ENCODE assay signal across 13 cellular contexts in genomic region chr9:127943011-127943662, GRCh38. TPM values are rescaled to one million over a fixed set of nuclear protein-coding genes. Genes with fewer than 3 reads are reported as not detected.
DNase-seq lines count a peak whose midpoint lies in the region; ATAC-seq, FAIRE-seq and TF ChIP-seq lines count a peak whose summit lies in the region.
"Had no signal": no experiment of that assay in that cellular context is flagged by ENCODE, and none has a peak within 500 bp of the region (broad histone marks: within the 10 kb centered on the region; RNA-seq: fewer than 3 reads in every experiment).

No MANE protein-coding gene starts in this region.

- no peak for TF ChIP-seq POLR2A in vagina (IDR thresholded peaks at IDR 0.05)

- CTCF ChIA-PET in WTC11 (lab: Charles Lee), result interaction anchor here (0.6 to 5.2 kb wide), 72 partner anchors 9 to 519 kb away, joined by 3 to 179 read pairs (median 6); partner anchors contain the start of genes BBLN, EEIG1, ENG and NAIF1

- H3K4me3 Mint-ChIP-seq in WTC11 (no peak overlapping the region), glutamatergic neuron (ENCODE audit: unreplicated experiment) (no peak overlapping the region)

- no peaks in the 10 kb centered on the region for H3K9me3 ChIP-seq in right cardiac atrium (ENCODE audit: control insufficient read depth, low read length)
- no peaks in the 10 kb centered on the region for H3K9me3 ChIP-seq in vagina
- no peaks in the 10 kb centered on the region for H3K9me3 ChIP-seq in MM.1S (replicated peaks; ENCODE audit: insufficient read depth, low read length)
- H3K9me3 ChIP-seq: HAP-1, lower lobe of right lung, psoas muscle, thoracic aorta had no signal

- DNase-seq in right cardiac atrium (peak in 2 of 3 donors; percentile 11 to 43), left cardiac atrium (no peak), WTC11 (ENCODE audit: low spot score) (no peak), glutamatergic neuron (no peak), vagina (ENCODE audit: extremely low spot score in 2 of 2) (no peak), midbrain (lab: John Stamatoyannopoulos, UW) (no peak), HTR-8/SVneo (ENCODE audit: insufficient read length, low spot score) (no peak), MM.1S (no peak)

- H3K4me1 Mint-ChIP-seq in WTC11 (peaks cover 25% of the 10 kb centered on the region), glutamatergic neuron (ENCODE audit: low read depth, unreplicated experiment) (peaks cover 11% of the 10 kb centered on the region)

- peaks cover 5% of the 10 kb centered on the region; the same call in 1 of the 2 replicates for H3K36me3 Mint-ChIP-seq in WTC11
- H3K36me3 Mint-ChIP-seq in glutamatergic neuron (ENCODE audit: unreplicated experiment), result no peaks in the 10 kb centered on the region

- H3K27ac ChIP-seq in right cardiac atrium (ENCODE audit: low read length) (no peak overlapping the region), vagina (peak overlapping the region; percentile 77), MM.1S (ENCODE audit: low read length) (no peak overlapping the region)
- H3K27ac ChIP-seq: lower lobe of right lung, psoas muscle had no signal

- POLR2A ChIA-PET in WTC11 (lab: Charles Lee), result interaction anchor here (0.7 to 1.7 kb wide), 5 partner anchors 13 to 155 kb away, joined by 3 to 8 read pairs (median 4); partner anchors contain the start of gene PIP5KL1

- no peak for FAIRE-seq in HTR-8/SVneo (lab: Jason Lieb, UNC)
- FAIRE-seq: RCC 7860 had no signal

- H3K27ac Mint-ChIP-seq in WTC11 (peak overlapping the region; percentile 81), glutamatergic neuron (ENCODE audit: unreplicated experiment) (peak overlapping the region; percentile 36)

- ATAC-seq in right cardiac atrium (no peak), left cardiac atrium (no peak), WTC11 (no peak)

- no peaks in the 10 kb centered on the region for H3K9me2 ChIP-seq in MM.1S (replicated peaks; ENCODE audit: insufficient read depth, low read length)

- no peaks in the 10 kb centered on the region for H3K9me3 Mint-ChIP-seq in WTC11
- peaks cover 6% of the 10 kb centered on the region for H3K9me3 Mint-ChIP-seq in glutamatergic neuron (ENCODE audit: unreplicated experiment)

- 77% methylated on average over 14 of the region's 14 CpGs for WGBS in right cardiac atrium

- H3K27me3 ChIP-seq in right cardiac atrium (ENCODE audit: control insufficient read depth, insufficient read depth) (no peaks in the 10 kb centered on the region), vagina (no peaks in the 10 kb centered on the region), MM.1S (replicated peaks; ENCODE audit: insufficient read depth, low read length) (no peaks in the 10 kb centered on the region)

- H3K4me1 ChIP-seq in right cardiac atrium (ENCODE audit: control insufficient read depth, insufficient read depth, low read length), result peaks cover 3% of the 10 kb centered on the region
- peaks cover 52% of the 10 kb centered on the region for H3K4me1 ChIP-seq in vagina
- H3K4me1 ChIP-seq in MM.1S (ENCODE audit: low read length), result no peaks in the 10 kb centered on the region
- H3K4me1 ChIP-seq: HAP-1 had no signal

- intact Hi-C loops in right cardiac atrium (cut with DNase I) (loop anchor here (2.0 to 10.0 kb wide), 6 partner anchors 39 to 174 kb away; partner anchors contain the start of gene EEIG1 (in 1 of the 4)), left cardiac atrium (cut with DNase I) (loop anchor here (1.0 to 10.0 kb wide), 3 partner anchors 92 to 174 kb away; no protein-coding TSS in a partner anchor), vagina (cut with DNase I) (loop anchor here (5.0 kb wide), 3 partner anchors 39 to 174 kb away; partner anchors contain the start of gene EEIG1)

- no peaks in the 10 kb centered on the region for H3F3A ChIP-seq in MM.1S (ENCODE audit: insufficient read depth, low read length)

- no peaks in the 10 kb centered on the region for H4K20me1 ChIP-seq in MM.1S (ENCODE audit: insufficient read depth, low read length)

- no peak overlapping the region for H2AFZ ChIP-seq in MM.1S (ENCODE audit: low read length)

- H3K27me3 Mint-ChIP-seq in WTC11 (ENCODE audit: low read depth) (no peaks in the 10 kb centered on the region), glutamatergic neuron (ENCODE audit: unreplicated experiment) (peaks cover 1% of the 10 kb centered on the region)

- H3K4me2 ChIP-seq in MM.1S (ENCODE audit: low read depth, low read length), result no peak overlapping the region

- H3K4me3 ChIP-seq in right cardiac atrium (ENCODE audit: low read length), result no peak overlapping the region
- no peak overlapping the region for H3K4me3 ChIP-seq in vagina
- no peak overlapping the region for H3K4me3 ChIP-seq in MM.1S (ENCODE audit: low read length)
- H3K4me3 ChIP-seq: HAP-1, lower lobe of right lung, psoas muscle, thoracic aorta had no signal

- no peaks in the 10 kb centered on the region for H3K79me2 ChIP-seq in MM.1S (ENCODE audit: low read length)

- H3K9ac ChIP-seq in MM.1S (ENCODE audit: low read length), result no peak overlapping the region

- H3K36me3 ChIP-seq in vagina, result peaks cover 0 to 32% of the 10 kb centered on the region in 2 donors
- H3K36me3 ChIP-seq in MM.1S (replicated peaks; ENCODE audit: insufficient read depth, low read length), result no peaks in the 10 kb centered on the region

- no peak for TF ChIP-seq CTCF in WTC11 (IDR thresholded peaks at IDR 0.05)
- TF ChIP-seq CTCF in glutamatergic neuron (IDR thresholded peaks at IDR 0.05; ENCODE audit: partially characterized antibody, unreplicated experiment), result no peak
- no peak for TF ChIP-seq CTCF in vagina (IDR thresholded peaks at IDR 0.05)
- TF ChIP-seq CTCF in MM.1S (IDR thresholded peaks at IDR 0.05; ENCODE audit: low read length), result no peak

TF ChIP-seq in WTC11, 78 proteins besides CTCF, POLR2A, EP300 and RAD21:
- TF ChIP-seq, protein P1, sequence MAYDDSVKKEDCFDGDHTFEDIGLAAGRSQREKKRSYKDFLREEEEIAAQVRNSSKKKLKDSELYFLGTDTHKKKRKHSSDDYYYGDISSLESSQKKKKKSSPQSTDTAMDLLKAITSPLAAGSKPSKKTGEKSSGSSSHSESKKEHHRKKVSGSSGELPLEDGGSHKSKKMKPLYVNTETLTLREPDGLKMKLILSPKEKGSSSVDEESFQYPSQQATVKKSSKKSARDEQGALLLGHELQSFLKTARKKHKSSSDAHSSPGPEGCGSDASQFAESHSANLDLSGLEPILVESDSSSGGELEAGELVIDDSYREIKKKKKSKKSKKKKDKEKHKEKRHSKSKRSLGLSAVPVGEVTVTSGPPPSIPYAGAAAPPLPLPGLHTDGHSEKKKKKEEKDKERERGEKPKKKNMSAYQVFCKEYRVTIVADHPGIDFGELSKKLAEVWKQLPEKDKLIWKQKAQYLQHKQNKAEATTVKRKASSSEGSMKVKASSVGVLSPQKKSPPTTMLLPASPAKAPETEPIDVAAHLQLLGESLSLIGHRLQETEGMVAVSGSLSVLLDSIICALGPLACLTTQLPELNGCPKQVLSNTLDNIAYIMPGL (CRISPR knock-in tag; IDR thresholded peaks at IDR 0.05), result 0 out of 2 replicates have a peak, but pooled peaks have one; percentile 40
- TF ChIP-seq ZBTB43 (CRISPR knock-in tag; IDR thresholded peaks at IDR 0.05), result no peak
TF ChIP-seq in WTC11: peak in this region for 1.

RNA-seq across cellular contexts. Expression of gene DPM2, which starts 5.5 kb away (rescaled TPM):
- total RNA-seq in right cardiac atrium (10 to 100 TPM; 13.6 to 20.0 (median 16.0) TPM), left cardiac atrium (10 to 100 TPM; 14.7 to 18.3 TPM), WTC11 (2021) (53.3 to 58.2 TPM (median 56.1 TPM) in 3 replicates), glutamatergic neuron (ENCODE audit: unreplicated experiment) (35.3 TPM), vagina (17.7 TPM)
- polyA plus RNA-seq in right cardiac atrium, result 16.4 TPM

RNA-seq across cellular contexts. Expression of gene PIP5KL1, which starts 12.6 kb away (rescaled TPM):
- total RNA-seq in right cardiac atrium (1 to 10 TPM in 1 of 4 donors, under 1 TPM in 1, not detected in 2; 0.29 to 1.3 TPM), left cardiac atrium (under 1 TPM; 0.50 to 0.99 TPM), WTC11 (2021) (15.8 to 20.2 TPM (median 16.8 TPM) in 3 replicates), glutamatergic neuron (ENCODE audit: unreplicated experiment) (11.9 TPM), vagina (10.3 TPM)
- 0.29 TPM for polyA plus RNA-seq in right cardiac atrium

RNA-seq across cellular contexts. Expression of gene ST6GALNAC4, which starts 26.3 kb away (rescaled TPM):
- total RNA-seq in right cardiac atrium, result 10 to 100 TPM; 26.3 to 36.7 (median 32.3) TPM
- polyA plus RNA-seq in right cardiac atrium, result 24.3 TPM
- 10 to 100 TPM; 35.8 to 49.9 TPM for total RNA-seq in left cardiac atrium
- total RNA-seq in WTC11 (2021), result 25.1 to 25.7 TPM (median 25.4 TPM) in 3 replicates
- 15.8 TPM for total RNA-seq in glutamatergic neuron (ENCODE audit: unreplicated experiment)
- 33.1 TPM for total RNA-seq in vagina

RNA-seq across cellular contexts. Expression of gene EEIG1, which starts 37.7 kb away (rescaled TPM):
- 10 to 100 TPM; 23.1 to 35.1 (median 31.6) TPM for total RNA-seq in right cardiac atrium
- 12.7 TPM for polyA plus RNA-seq in right cardiac atrium
- 10 to 100 TPM; 24.9 to 27.3 TPM for total RNA-seq in left cardiac atrium
- 42.2 to 66.4 TPM (median 51.3 TPM) in 3 replicates for total RNA-seq in WTC11 (2021)
- total RNA-seq in glutamatergic neuron (ENCODE audit: unreplicated experiment), result 15.8 TPM
- total RNA-seq in vagina, result 30.9 TPM

RNA-seq across cellular contexts. Expression of gene ST6GALNAC6, which starts 43.7 kb away (rescaled TPM):
- 10 to 100 TPM; 60.1 to 73.7 (median 65.2) TPM for total RNA-seq in right cardiac atrium
- 55.9 TPM for polyA plus RNA-seq in right cardiac atrium
- 10 to 100 TPM; 56.7 to 71.7 TPM for total RNA-seq in left cardiac atrium
- total RNA-seq in WTC11 (2021), result 45.1 to 47.5 TPM (median 45.3 TPM) in 3 replicates
- 26.1 TPM for total RNA-seq in glutamatergic neuron (ENCODE audit: unreplicated experiment)
- total RNA-seq in vagina, result 108 TPM

Comparison
In these comparisons a context has a peak if more than half of its experiments do, and no peak if none do; other contexts are left out.
1. DNase-seq: peak in right cardiac atrium (2 of 3); none in left cardiac atrium (single experiment), WTC11 (single experiment), glutamatergic neuron (single experiment), vagina (0 of 2), midbrain (single experiment), HTR-8/SVneo (single experiment) and MM.1S (single experiment).